ENCODE assay signal across 1 cellular context in genomic region chr22:24614794-24615193, GRCh38. TPM values are rescaled to one million over a fixed set of nuclear protein-coding genes. Genes with fewer than 3 reads are reported as not detected.
"Had no signal": no experiment of that assay in that cellular context is flagged by ENCODE, and none has a peak within 500 bp of the region (broad histone marks: within the 10 kb centered on the region; RNA-seq: fewer than 3 reads in every experiment).

No MANE protein-coding gene starts in this region.

RNA-seq across cellular contexts. Expression of gene LRRC75B, which starts 21.9 kb away (rescaled TPM):
- polyA plus RNA-seq: naive thymus-derived CD4-positive, alpha-beta T cell had no signal
